Comparison of ENCODE assay signal across 12 cellular contexts in the genomic region with DNA sequence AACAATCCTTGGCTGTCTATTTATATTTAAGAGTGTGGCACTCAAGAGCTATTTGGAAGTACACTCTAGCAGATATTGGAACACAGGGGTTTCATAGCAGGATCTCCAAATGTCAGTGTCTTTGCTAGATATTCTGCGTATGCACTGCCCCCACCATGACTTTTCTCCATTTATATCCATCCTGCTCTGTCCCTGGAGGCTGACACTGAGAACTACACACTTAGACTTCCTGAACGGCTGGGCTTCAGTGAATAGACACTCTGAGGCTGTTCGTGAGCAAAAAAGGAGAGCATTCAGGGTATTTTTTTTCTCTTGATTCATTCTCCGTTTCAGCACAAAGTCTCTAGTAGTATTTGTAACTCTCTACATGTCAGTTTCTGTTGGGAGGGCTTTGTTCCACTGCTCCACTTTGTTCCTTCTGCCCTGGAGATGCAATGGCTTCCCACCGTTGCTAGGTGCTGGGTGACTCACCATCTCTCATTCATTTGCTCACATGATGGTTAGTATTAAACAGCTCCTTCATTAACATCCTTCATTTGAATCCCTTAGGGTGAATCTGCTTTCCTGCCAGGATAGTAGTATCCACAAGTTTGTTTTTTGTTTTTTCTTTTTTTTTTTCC.
DNase-seq lines count a peak whose midpoint lies in the region; TF ChIP-seq lines count a peak whose summit lies in the region.
"Had no signal": no experiment of that assay in that cellular context is flagged by ENCODE, and none has a peak within 500 bp of the region (broad histone marks: within the 10 kb centered on the region; RNA-seq: fewer than 3 reads in every experiment).

No MANE protein-coding gene starts in this region.

- no peak overlapping the region for H3K27ac ChIP-seq in thyroid gland

- 51 to 55% methylated on average over 5 of the region's 5 CpGs for WGBS in thyroid gland, 2 donors

- H3K4me3 ChIP-seq in cardiac fibroblast (replicated peaks in 1 of 2; ENCODE audit: low read depth in 2 of 2, low read length in 2 of 2) (peak overlapping the region in 1 of 2 donors; percentile 24), thyroid gland (replicated peaks in 1 of 3) (no peak overlapping the region)

- TF ChIP-seq CTCF in cardiac fibroblast (IDR thresholded peaks at IDR 0.05; ENCODE audit: low read depth, low read length), result peak; percentile 55
- no peak for TF ChIP-seq CTCF in thyroid gland (IDR thresholded peaks at IDR 0.05)

- intact Hi-C loops in thyroid gland (cut with DNase I), result no loop called here

- no peak for TF ChIP-seq POLR2A in thyroid gland (IDR thresholded peaks at IDR 0.05)

- no peaks in the 10 kb centered on the region for H3K27me3 ChIP-seq in thyroid gland

- H3K9me3 ChIP-seq in thyroid gland, result no peaks in the 10 kb centered on the region

- DNase-seq in DMS 273 (lab: John Stamatoyannopoulos, UW; ENCODE audit: unreplicated experiment) (peak; percentile 16), DMS 273 treated with DMSO at 0.1 percent for 48 hours (lab: John Stamatoyannopoulos, UW) (no peak), LHCN-M2 (ENCODE audit: low read depth) (peak; percentile 76), cardiac fibroblast (ENCODE audit: low read depth in 2 of 2) (peak; percentile 20 to 63), pons (ENCODE audit: low spot score) (peak; percentile 41), GM19238 (ENCODE audit: insufficient read length, low spot score) (no peak), NCI-H1694 treated with DMSO at 0.1 percent for 48 hours (lab: John Stamatoyannopoulos, UW) (no peak), thyroid gland (no peak)
- DNase-seq: activated T-cell treated with anti-CD3 and anti-CD28 coated beads, Interleukin-2, amount 50 U/mL, for 1 hour; HFFc6; stimulated activated CD4-positive, alpha-beta T cell treated with anti-CD3 and anti-CD28 coated beads, Interleukin-12 subunit alpha, Interleukin-12 subunit beta, amount 100 ng/mL, for 4 hours; T-cell had no signal

- no peaks in the 10 kb centered on the region for H3K36me3 ChIP-seq in thyroid gland

- no peaks in the 10 kb centered on the region for H3K4me1 ChIP-seq in thyroid gland

Comparison
In these comparisons a context has a peak if more than half of its experiments do, and no peak if none do; other contexts are left out.
1. DNase-seq: peak in DMS 273 (single experiment), LHCN-M2 (single experiment), cardiac fibroblast (2 of 2) and pons (single experiment); none in DMS 273 treated with DMSO at 0.1 percent for 48 hours (single experiment), GM19238 (single experiment), NCI-H1694 treated with DMSO at 0.1 percent for 48 hours (single experiment) and thyroid gland (0 of 2).